In genomic region chr3:104460477-104461406, GRCh38 we compare ENCODE assay signal across 8 cellular contexts.
DNase-seq lines count a peak whose midpoint lies in the region; ATAC-seq and TF ChIP-seq lines count a peak whose summit lies in the region.

No MANE protein-coding gene starts in this region.

- intact Hi-C loops in lower leg skin (cut with DNase I; ENCODE audit: low total_unique reads): no loop called here

- H3K9me3 Mint-ChIP-seq in neural progenitor cell: peaks cover 10% of the 10 kb centered on the region

- TF ChIP-seq CTCF in GM13976 (IDR thresholded peaks at IDR 0.05; ENCODE audit: borderline replicate concordance, control extremely low read depth, extremely low read depth, insufficient read depth, missing control alignments) (peak; percentile 16), neural progenitor cell (IDR thresholded peaks at IDR 0.05) (peak; percentile 59), lower leg skin (IDR thresholded peaks at IDR 0.05) (no peak)

- peaks cover 4% of the 10 kb centered on the region for H3K27me3 Mint-ChIP-seq in neural progenitor cell (ENCODE audit: insufficient read depth, low read depth)

- WGBS in lower leg skin, 2 donors: 57 to 68% methylated on average over 1 of the region's 1 CpG

- no peaks in the 10 kb centered on the region for H3K36me3 Mint-ChIP-seq in neural progenitor cell

- no peak overlapping the region for H3K4me3 Mint-ChIP-seq in neural progenitor cell

- H2AFZ ChIP-seq in neural progenitor cell (replicated peaks): peak overlapping the region; percentile 89

- no peak overlapping the region for H3K4me2 ChIP-seq in neural progenitor cell

- no peaks in the 10 kb centered on the region for H3K27me3 ChIP-seq in neural progenitor cell

- in situ Hi-C loops in GM13976 (cut with MboI; ENCODE audit: low sequenced_read_pairs, unreplicated experiment): no loop called here

- no peaks in the 10 kb centered on the region for H3F3A ChIP-seq in neural progenitor cell (ENCODE audit: low read depth)

- no peak overlapping the region for H3K27ac ChIP-seq in neural progenitor cell

- H3K36me3 ChIP-seq in neural progenitor cell: no peaks in the 10 kb centered on the region

- H3K79me2 ChIP-seq in neural progenitor cell (ENCODE audit: low read depth): no peaks in the 10 kb centered on the region

- peaks cover 6% of the 10 kb centered on the region for H3K4me1 Mint-ChIP-seq in neural progenitor cell

- H3K4me1 ChIP-seq in neural progenitor cell: no peaks in the 10 kb centered on the region

- TF ChIP-seq POLR2A in lower leg skin (IDR thresholded peaks at IDR 0.05): no peak

- H3K9ac ChIP-seq in neural progenitor cell: no peak overlapping the region

- H3K9me3 ChIP-seq in neural progenitor cell (ENCODE audit: low read depth): no peaks in the 10 kb centered on the region

- DNase-seq in GM13976 (ENCODE audit: low spot score) (no peak), dedifferentiated amniotic fluid mesenchymal stem cell (ENCODE audit: extremely low spot score) (peak; percentile 87), neural progenitor cell (ENCODE audit: low spot score) (peak; percentile 53), lower leg skin (ENCODE audit: low spot score in 2 of 2) (no peak)

- ATAC-seq in HG03558 (IDR thresholded peaks at IDR 0.05; ENCODE audit: extremely low read depth, unreplicated experiment) (peak; percentile 52), HG02884 (IDR thresholded peaks at IDR 0.05; ENCODE audit: unreplicated experiment) (no peak), GM21717 (IDR thresholded peaks at IDR 0.05; ENCODE audit: unreplicated experiment) (no peak)
- no peak for ATAC-seq in activated CD4-positive, CD25-positive, alpha-beta regulatory T cell treated with anti-CD3 and anti-CD28 coated beads, Interleukin-2, amount 50 U/mL, for 24 hours

- H3K4me3 ChIP-seq in neural progenitor cell (no peak overlapping the region), lower leg skin (ENCODE audit: low read depth, poor library complexity, severe bottlenecking) (no peak overlapping the region)

- H4K20me1 ChIP-seq in neural progenitor cell (ENCODE audit: low read depth): no peaks in the 10 kb centered on the region

- no peak overlapping the region for H3K27ac Mint-ChIP-seq in neural progenitor cell

Comparison
In these comparisons a context has a peak if more than half of its experiments do, and no peak if none do; other contexts are left out.
1. DNase-seq: peak in dedifferentiated amniotic fluid mesenchymal stem cell (single experiment) and neural progenitor cell (single experiment); none in GM13976 (single experiment) and lower leg skin (0 of 2).
2. CTCF ChIP-seq: peak in GM13976 (single experiment) and neural progenitor cell (single experiment); none in lower leg skin (0 of 3).